13 cellular contexts compared by ENCODE assay signal in the genomic region with DNA sequence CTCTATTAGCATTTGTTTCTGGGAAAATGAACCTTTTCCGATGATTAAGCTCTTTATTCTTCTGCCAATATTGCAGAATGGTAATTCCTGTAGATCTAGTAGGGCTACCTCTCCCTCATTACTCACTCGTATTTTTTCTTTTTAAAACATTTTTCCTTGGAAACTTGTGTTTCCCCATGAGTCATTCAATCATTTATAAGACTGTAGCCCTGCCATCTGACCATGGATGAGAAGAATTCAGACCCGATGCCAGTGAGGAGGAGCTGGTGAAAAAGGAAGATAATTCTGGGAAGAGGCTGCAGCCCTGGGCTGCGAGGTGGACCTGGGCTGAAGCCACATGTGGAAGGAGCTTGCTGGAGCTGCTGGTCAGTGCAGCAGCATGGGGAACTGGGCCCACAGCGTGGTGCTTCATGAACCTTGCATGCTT.
DNase-seq lines count a peak whose midpoint lies in the region; ATAC-seq, FAIRE-seq and TF ChIP-seq lines count a peak whose summit lies in the region.
"Had no signal": no experiment of that assay in that cellular context is flagged by ENCODE, and none has a peak within 500 bp of the region (broad histone marks: within the 10 kb centered on the region; RNA-seq: fewer than 3 reads in every experiment).

No MANE protein-coding gene starts in this region.

- H3K4me3 ChIP-seq in A549 = no peak overlapping the region
- no peak overlapping the region for H3K4me3 ChIP-seq in IMR-90 (ENCODE audit: insufficient read depth, low read depth, low read length)
- H3K4me3 ChIP-seq in lung = no peak overlapping the region
- H3K4me3 ChIP-seq in testis = no peak overlapping the region
- no peak overlapping the region for H3K4me3 ChIP-seq in Peyer's patch

- H3K4me1 ChIP-seq in A549 (peaks cover 27% of the 10 kb centered on the region), IMR-90 (ENCODE audit: control insufficient read depth, insufficient read depth, low read length) (peaks cover 20% of the 10 kb centered on the region), lung (ENCODE audit: control insufficient read depth in 2 of 2, insufficient read depth in 2 of 2, low read length in 2 of 2) (peaks cover 0 to 3% of the 10 kb centered on the region in 2 donors), testis (no peaks in the 10 kb centered on the region), Peyer's patch (no peaks in the 10 kb centered on the region)
- H3K4me1 ChIP-seq: parathyroid adenoma had no signal

- H3K56ac ChIP-seq in IMR-90 (ENCODE audit: extremely low read depth, insufficient read depth, low read length) = no peak overlapping the region

- FAIRE-seq in A549 (lab: Jason Lieb, UNC) = no peak

- 0 out of 4 replicates have a peak, but pooled peaks cover 0 to 4% of the 10 kb centered on the region in 2 experiments for H3K79me1 ChIP-seq in IMR-90 (ENCODE audit: low read depth in 1 of 2, low read length in 2 of 2)

- 56% methylated on average over 5 of the region's 5 CpGs for WGBS in A549 (ENCODE audit: missing lambda C conversion rate)
- no CpG with 5 or more reads among the region's 5 CpGs for WGBS in IMR-90 (ENCODE audit: extremely low coverage in 2 of 2, insufficient read length in 1 of 2), 2 experiments
- WGBS in lung, 2 donors = 82 to 86% methylated on average over 5 of the region's 5 CpGs
- WGBS in testis, 2 donors = 68 to 83% methylated on average over 5 of the region's 5 CpGs

- no TSS peak for BruUV-seq in IMR-90 (replicated peaks; lab: Mats Ljungman, UMichigan)

- H4K20me1 ChIP-seq in IMR-90 (ENCODE audit: insufficient read depth, low read length) = no peaks in the 10 kb centered on the region

- TF ChIP-seq EP300 in A549 (IDR thresholded peaks at IDR 0.05) = no peak

- H3K4ac ChIP-seq in IMR-90 (ENCODE audit: low read depth, low read length) = peak overlapping the region; percentile 44

- H2BK120ac ChIP-seq in IMR-90 (ENCODE audit: low read depth, low read length) = peak overlapping the region; percentile 4; the same call in 1 of the 2 replicates

- no peak overlapping the region; the same call in 1 of the 2 replicates for H2BK20ac ChIP-seq in IMR-90 (ENCODE audit: low read depth, low read length)

- no peak overlapping the region for H3K23ac ChIP-seq in IMR-90 (ENCODE audit: low read depth, low read length)

- H3K36me3 ChIP-seq in IMR-90 (ENCODE audit: control insufficient read depth, insufficient read depth, low read length) = no peaks in the 10 kb centered on the region
- no peaks in the 10 kb centered on the region for H3K36me3 ChIP-seq in lung (ENCODE audit: control insufficient read depth in 2 of 2, insufficient read depth in 2 of 2, low read length in 2 of 2)
- H3K36me3 ChIP-seq in testis (ENCODE audit: low read depth, missing control alignments) = no peaks in the 10 kb centered on the region
- no peaks in the 10 kb centered on the region for H3K36me3 ChIP-seq in Peyer's patch

- H3K9me3 ChIP-seq in A549 = no peaks in the 10 kb centered on the region
- no peaks in the 10 kb centered on the region for H3K9me3 ChIP-seq in IMR-90 (ENCODE audit: control insufficient read depth, insufficient read depth, low read length)
- no peaks in the 10 kb centered on the region for H3K9me3 ChIP-seq in lung (ENCODE audit: control insufficient read depth in 2 of 2, insufficient read depth in 1 of 2, low read length in 1 of 2)
- no peaks in the 10 kb centered on the region for H3K9me3 ChIP-seq in testis
- no peaks in the 10 kb centered on the region for H3K9me3 ChIP-seq in Peyer's patch

- dilution Hi-C loops in IMR-90 (cut with HindIII; ENCODE audit: low sequenced_read_pairs, unreplicated experiment) = no loop called here

- peak overlapping the region; percentile 64 for H2AK5ac ChIP-seq in IMR-90 (ENCODE audit: low read depth, low read length)

- in situ Hi-C loops in IMR-90 (cut with MboI; ENCODE audit: low sequenced_read_pairs) = no loop called here

- CTCF ChIA-PET in A549 (lab: Yijun Ruan, JAX) (no interaction called here), IMR-90 (lab: Yijun Ruan, JAX) (no interaction called here)

- POLR2A ChIA-PET in A549 (lab: Yijun Ruan, JAX) (no interaction called here), IMR-90 (lab: Charles Lee; ENCODE audit: unreplicated experiment) (no interaction called here)

- TF ChIP-seq CTCF in A549 (IDR thresholded peaks at IDR 0.05) (no peak), IMR-90 (conservative IDR thresholded peaks at IDR 0.05; ENCODE audit: low read depth, low read length) (no peak), lung (IDR thresholded peaks at IDR 0.05; ENCODE audit: control extremely low read depth, extremely low read depth) (no peak), testis (IDR thresholded peaks at IDR 0.05) (no peak), Peyer's patch (IDR thresholded peaks at IDR 0.05) (no peak)

- DNase-seq in A549 (ENCODE audit: low read depth in 1 of 2, low spot score in 1 of 2) (peak in 1 of 2 experiments; percentile 19), IMR-90 (peak; percentile 87), lung (ENCODE audit: low spot score) (peak; percentile 11), testis (no peak), Peyer's patch (no peak)
- no peak for DNase-seq in effector CD8-positive, alpha-beta T cell (lab: John Stamatoyannopoulos, UW)
- DNase-seq: activated CD4-positive, alpha-beta T cell treated with anti-CD3 and anti-CD28 coated beads for 48 hours; activated gamma-delta T cell; NCI-H1092; NCI-H526 had no signal

- H3K27me3 ChIP-seq in IMR-90 (ENCODE audit: control insufficient read depth, insufficient read depth, low read length) = no peaks in the 10 kb centered on the region
- no peaks in the 10 kb centered on the region for H3K27me3 ChIP-seq in lung (ENCODE audit: control insufficient read depth, insufficient read depth)
- no peaks in the 10 kb centered on the region for H3K27me3 ChIP-seq in testis
- no peaks in the 10 kb centered on the region for H3K27me3 ChIP-seq in Peyer's patch

- ATAC-seq in A549 (peak in 1 of 2 experiments; percentile 30; a peak in 3 of 6 replicates), IMR-90 (ENCODE audit: low read depth) (peak; percentile 33), lung (ENCODE audit: insufficient read depth, low FRiP score) (peak; percentile 20), GM18502 (IDR thresholded peaks at IDR 0.05; ENCODE audit: poor library complexity, unreplicated experiment) (no peak)

- peaks cover 23% of the 10 kb centered on the region for H3K9me1 ChIP-seq in IMR-90 (ENCODE audit: insufficient read depth, low read length)

- 0 out of 3 replicates have a peak overlapping the region, but pooled peaks have one; percentile 12 for H3K4me2 ChIP-seq in A549
- no peak overlapping the region for H3K4me2 ChIP-seq in IMR-90 (ENCODE audit: low read depth, low read length)

- H2BK5ac ChIP-seq in IMR-90 (ENCODE audit: low read depth, low read length, poor library complexity, severe bottlenecking) = peak overlapping the region; percentile 44

- peak overlapping the region; percentile 51 for H4K91ac ChIP-seq in IMR-90 (ENCODE audit: insufficient read depth, low read depth, low read length)

- H2AK9ac ChIP-seq in IMR-90 (replicated peaks; ENCODE audit: low read depth, low read length, poor library complexity) = peak overlapping the region; percentile 12

- no peak overlapping the region; the same call in 2 of the 3 replicates for H2BK15ac ChIP-seq in IMR-90 (ENCODE audit: low read depth, low read length)

- peak overlapping the region in 1 of 2 experiments; percentile 18; a peak in 1 of 4 replicates for H4K8ac ChIP-seq in IMR-90 (ENCODE audit: low read depth in 2 of 2, low read length in 2 of 2)

- H2AFZ ChIP-seq in IMR-90 (replicated peaks; ENCODE audit: low read length, poor library complexity) = peak overlapping the region; percentile 77
- H2AFZ ChIP-seq: parathyroid adenoma had no signal

- no peak overlapping the region for H3K14ac ChIP-seq in IMR-90 (replicated peaks; ENCODE audit: low read depth, low read length)

- no peak overlapping the region for H3K9ac ChIP-seq in IMR-90 (ENCODE audit: low read depth, low read length)
- H3K9ac ChIP-seq: parathyroid adenoma had no signal

- TF ChIP-seq RAD21 in A549 (conservative IDR thresholded peaks at IDR 0.05 in 1 of 2, IDR thresholded peaks at IDR 0.05 in 1 of 2) (no peak), IMR-90 (IDR thresholded peaks at IDR 0.05; ENCODE audit: low read length) (peak; percentile 17; the same call in 1 of the 2 replicates)

- H4K5ac ChIP-seq in IMR-90 (ENCODE audit: low read depth, low read length) = 0 out of 2 replicates have a peak overlapping the region, but pooled peaks have one; percentile 4

- H3K27ac ChIP-seq in A549 = peak overlapping the region in 1 of 2 experiments; percentile 15; a peak in 1 of 6 replicates
- H3K27ac ChIP-seq in IMR-90 (ENCODE audit: insufficient read depth, low read length) = peak overlapping the region; percentile 18
- H3K27ac ChIP-seq in cingulate gyrus (ENCODE audit: low read depth, low read length) = peak overlapping the region; percentile 47
- H3K27ac ChIP-seq in lung (ENCODE audit: low read depth in 1 of 2, low read length in 1 of 2) = no peak overlapping the region
- no peak overlapping the region for H3K27ac ChIP-seq in testis
- no peak overlapping the region for H3K27ac ChIP-seq in Peyer's patch
- H3K27ac ChIP-seq: parathyroid adenoma had no signal

- TF ChIP-seq POLR2A in A549 (IDR thresholded peaks at IDR 0.05; ENCODE audit: low read length) = no peak
- no peak for TF ChIP-seq POLR2A in IMR-90 (IDR thresholded peaks at IDR 0.05; ENCODE audit: low read depth, low read length)
- TF ChIP-seq POLR2A in testis (IDR thresholded peaks at IDR 0.05) = no peak
- TF ChIP-seq POLR2A in Peyer's patch (IDR thresholded peaks at IDR 0.05) = no peak

- H3K18ac ChIP-seq in IMR-90 (ENCODE audit: low read depth, low read length) = peak overlapping the region; percentile 5; the same call in 1 of the 2 replicates

- intact Hi-C loops in IMR-90 (cut with micrococcal nuclease) (no loop called here), testis (cut with DNase I; ENCODE audit: low total_unique reads) (no loop called here)

TF ChIP-seq in A549, 52 proteins besides CTCF, POLR2A, EP300 and RAD21:
- TF ChIP-seq FOSL2 (IDR thresholded peaks at IDR 0.05) = no peak
- 0 out of 2 replicates have a peak, but pooled peaks have one; percentile 5 for TF ChIP-seq FOSL2 (CRISPR knock-in tag; IDR thresholded peaks at IDR 0.05)
- peak; percentile 14 for TF ChIP-seq MAFK (IDR thresholded peaks at IDR 0.05; ENCODE audit: partially characterized antibody)
- TF ChIP-seq NPAS2 (CRISPR knock-in tag; IDR thresholded peaks at IDR 0.05; ENCODE audit: borderline replicate concordance) = no peak
- TF ChIP-seq HEYL (CRISPR knock-in tag; IDR thresholded peaks at IDR 0.05) = no peak
- TF ChIP-seq RARB (CRISPR knock-in tag; IDR thresholded peaks at IDR 0.05) = no peak

TF ChIP-seq in IMR-90, 13 proteins besides CTCF, POLR2A, EP300 and RAD21 (continues in another document):
- TF ChIP-seq MAFK (IDR thresholded peaks at IDR 0.05; ENCODE audit: low read depth, low read length) = peak; percentile 64
- TF ChIP-seq MAZ (IDR thresholded peaks at IDR 0.05; ENCODE audit: borderline replicate concordance, low read depth, low read length) = no peak
- peak; percentile 24; the same call in 1 of the 2 replicates for TF ChIP-seq CEBPB (IDR thresholded peaks at IDR 0.05; ENCODE audit: low read depth, low read length)
- no peak for TF ChIP-seq CHD1 (IDR thresholded peaks at IDR 0.05; ENCODE audit: low read depth, low read length)
- peak; percentile 51 for TF ChIP-seq FOS (IDR thresholded peaks at IDR 0.05; ENCODE audit: low read depth, low read length)

Comparison
In these comparisons a context has a peak if more than half of its experiments do, and no peak if none do; other contexts are left out.
1. DNase-seq: peak in IMR-90 (single experiment) and lung (single experiment); none in testis (single experiment), effector CD8-positive, alpha-beta T cell (single experiment) and Peyer's patch (0 of 3).
2. H3K27ac ChIP-seq: peak in IMR-90 (single experiment) and cingulate gyrus (single experiment); none in lung (0 of 2), testis (0 of 2) and Peyer's patch (0 of 4).